23 cellular contexts compared by ENCODE assay signal in genomic region chr2:61266653-61267505, GRCh38.
"Had no signal": no experiment of that assay in that cellular context is flagged by ENCODE, and none has a peak within 500 bp of the region (broad histone marks: within the 10 kb centered on the region; RNA-seq: fewer than 3 reads in every experiment).

No MANE protein-coding gene starts in this region.

- H3K4me3 Mint-ChIP-seq: activated naive CD4-positive, alpha-beta T cell treated with anti-CD3 and anti-CD28 coated beads, Interleukin-2, amount 50 U/mL, for 24 hours; stimulated activated naive CD8-positive, alpha-beta T cell treated with anti-CD3 and anti-CD28 coated beads, Interleukin-15, Interleukin-2, amounts not matched to agents 100 ng/mL and 50 ng/mL, for 24 hours had no signal

- DNase-seq: activated CD4-positive, alpha-beta T cell treated with anti-CD3 and anti-CD28 coated beads, Interleukin-2, amount 50 U/mL, for 1 hour; activated CD4-positive, CD25-positive, alpha-beta regulatory T cell treated with anti-CD3 and anti-CD28 coated beads, Interleukin-2, amount 50 U/mL, for 72 hours; activated CD8-positive, alpha-beta memory T cell treated with anti-CD3 and anti-CD28 coated beads for 24 hours; activated CD8-positive, alpha-beta memory T cell treated with anti-CD3 and anti-CD28 coated beads, Interleukin-2, amount 50 U/mL, for 48 hours; activated gamma-delta T cell; activated T-cell treated with anti-CD3 and anti-CD28 coated beads, Interleukin-2, amount 50 U/mL, for 48 hours; amniotic stem cell; body of pancreas; central memory CD4-positive, alpha-beta T cell; dorsolateral prefrontal cortex; foreskin keratinocyte; glutamatergic neuron; left lung; mammary epithelial cell; psoas muscle; right cardiac atrium; stimulated activated CD4-positive, alpha-beta T cell treated with anti-CD3 and anti-CD28 coated beads, Interleukin-15, amount 100 ng/mL, for 24 hours; stimulated activated CD4-positive, alpha-beta T cell treated with anti-CD3 and anti-CD28 coated beads, Interleukin-2, amount 100 ng/mL, for 48 hours; T1000 had no signal

- H3K4me3 ChIP-seq: body of pancreas, dorsolateral prefrontal cortex, left lung, psoas muscle, skin epidermis, tibial nerve had no signal

- ATAC-seq: body of pancreas, foreskin keratinocyte, left lung, right cardiac atrium had no signal

- H3K4me1 ChIP-seq: body of pancreas, foreskin keratinocyte, left lung, psoas muscle, tibial nerve had no signal

- H3K27me3 ChIP-seq: body of pancreas, dorsolateral prefrontal cortex, foreskin keratinocyte, left lung, tibial nerve had no signal

- H3K9me3 Mint-ChIP-seq: activated naive CD4-positive, alpha-beta T cell treated with anti-CD3 and anti-CD28 coated beads, Interleukin-2, amount 50 U/mL, for 24 hours; stimulated activated naive CD8-positive, alpha-beta T cell treated with anti-CD3 and anti-CD28 coated beads, Interleukin-15, Interleukin-2, amounts not matched to agents 100 ng/mL and 50 ng/mL, for 24 hours had no signal

- H3K9me3 ChIP-seq: body of pancreas, left lung, psoas muscle, tibial nerve had no signal

- H3K27ac ChIP-seq: body of pancreas, dorsolateral prefrontal cortex, foreskin keratinocyte, left lung, psoas muscle, skin epidermis, tibial nerve had no signal

- H3K27me3 Mint-ChIP-seq: activated naive CD4-positive, alpha-beta T cell treated with anti-CD3 and anti-CD28 coated beads, Interleukin-2, amount 50 U/mL, for 24 hours; stimulated activated naive CD8-positive, alpha-beta T cell treated with anti-CD3 and anti-CD28 coated beads, Interleukin-15, Interleukin-2, amounts not matched to agents 100 ng/mL and 50 ng/mL, for 24 hours had no signal

- H3K27ac Mint-ChIP-seq: activated naive CD4-positive, alpha-beta T cell treated with anti-CD3 and anti-CD28 coated beads, Interleukin-2, amount 50 U/mL, for 24 hours; stimulated activated naive CD8-positive, alpha-beta T cell treated with anti-CD3 and anti-CD28 coated beads, Interleukin-15, Interleukin-2, amounts not matched to agents 100 ng/mL and 50 ng/mL, for 24 hours had no signal

- H3K4me1 Mint-ChIP-seq: activated naive CD4-positive, alpha-beta T cell treated with anti-CD3 and anti-CD28 coated beads, Interleukin-2, amount 50 U/mL, for 24 hours had no signal
